ENCODE assay signal across 11 cellular contexts in genomic region chr3:11583638-11584046, GRCh38.
DNase-seq lines count a peak whose midpoint lies in the region; ATAC-seq, FAIRE-seq and TF ChIP-seq lines count a peak whose summit lies in the region.
"Had no signal": no experiment of that assay in that cellular context is flagged by ENCODE, and none has a peak within 500 bp of the region (broad histone marks: within the 10 kb centered on the region; RNA-seq: fewer than 3 reads in every experiment).

No MANE protein-coding gene starts in this region.

- intact Hi-C loops in OCI-LY7 (cut with micrococcal nuclease; ENCODE audit: unreplicated experiment): loop anchor here (10.0 kb wide), 1 partner anchor 61 kb away; the partner anchor contains the start of gene VGLL4
- intact Hi-C loops in dorsolateral prefrontal cortex (cut with DNase I): no loop called here
- intact Hi-C loops in thyroid gland (cut with DNase I): no loop called here

- peaks cover 32% of the 10 kb centered on the region for H3K4me1 ChIP-seq in OCI-LY7 (ENCODE audit: insufficient read depth, low read length, poor library complexity, severe bottlenecking)
- peaks cover 39% of the 10 kb centered on the region for H3K4me1 ChIP-seq in mesodermal cell (ENCODE audit: control insufficient read depth, insufficient read depth, low read length, poor library complexity, severe bottlenecking)
- peaks cover 35 to 44% of the 10 kb centered on the region in 2 donors for H3K4me1 ChIP-seq in thyroid gland

- CTCF ChIA-PET in OCI-LY7 (lab: Charles Lee; ENCODE audit: unreplicated experiment): no interaction called here

- peaks cover 69% of the 10 kb centered on the region for H3K79me2 ChIP-seq in OCI-LY7 (ENCODE audit: insufficient read depth, low read depth, low read length)

- 66 to 78% methylated on average over 8 of the region's 10 CpGs for WGBS in mesodermal cell (ENCODE audit: insufficient coverage in 2 of 2), 2 experiments
- WGBS in thyroid gland, 2 donors: 68 to 80% methylated on average over 10 of the region's 10 CpGs

- FAIRE-seq in urothelium cell line (lab: Jason Lieb, UNC): no peak

- no peak for ATAC-seq in HG03159 (IDR thresholded peaks at IDR 0.05; ENCODE audit: unreplicated experiment)

- peaks cover 41% of the 10 kb centered on the region for H4K20me1 ChIP-seq in OCI-LY7 (ENCODE audit: insufficient read depth, low read length)

- no peak for TF ChIP-seq CTCF in OCI-LY7 (conservative IDR thresholded peaks at IDR 0.05; ENCODE audit: low read length)
- TF ChIP-seq CTCF in dorsolateral prefrontal cortex (IDR thresholded peaks at IDR 0.05 in 54 of 56, conservative IDR thresholded peaks at IDR 0.05 in 2 of 56; ENCODE audit: low read depth in 1 of 56, partially characterized antibody in 56 of 56): no peak
- no peak for TF ChIP-seq CTCF in thyroid gland (IDR thresholded peaks at IDR 0.05)

- H2AFZ ChIP-seq in OCI-LY7 (ENCODE audit: low read length): no peak overlapping the region

- H3K4me2 ChIP-seq in OCI-LY7 (ENCODE audit: low read length): peak overlapping the region; percentile 78

- H3K4me3 ChIP-seq in OCI-LY7 (ENCODE audit: low read depth, low read length, poor library complexity, severe bottlenecking) (no peak overlapping the region), dorsolateral prefrontal cortex (no peak overlapping the region), mesodermal cell (ENCODE audit: extremely low read depth, insufficient read depth, low read length, poor library complexity, severe bottlenecking) (no peak overlapping the region), thyroid gland (replicated peaks in 1 of 3) (no peak overlapping the region)

- H3K9me3 ChIP-seq in OCI-LY7 (ENCODE audit: low read length): no peaks in the 10 kb centered on the region
- no peaks in the 10 kb centered on the region for H3K9me3 ChIP-seq in mesodermal cell (ENCODE audit: control insufficient read depth, low read length)
- no peaks in the 10 kb centered on the region for H3K9me3 ChIP-seq in thyroid gland

- no TSS peak for BruUV-seq in OCI-LY7 (replicated peaks; lab: Mats Ljungman, UMichigan)

- POLR2A ChIA-PET in OCI-LY7 (lab: Charles Lee): interaction anchor here (0.9 kb wide), 1 partner anchor 42 kb away, joined by 3 read pairs; no protein-coding TSS in a partner anchor

- no peak for TF ChIP-seq POLR2A in thyroid gland (IDR thresholded peaks at IDR 0.05)

- DNase-seq in OCI-LY7 (ENCODE audit: low spot score) (no peak), dorsolateral prefrontal cortex (peak in 1 of 10 donors; percentile 8), thyroid gland (no peak), urothelium cell line (ENCODE audit: low spot score) (no peak), NCI-H187 treated with DMSO at 0.1 percent for 48 hours (lab: John Stamatoyannopoulos, UW) (no peak)
- DNase-seq: activated T-cell treated with anti-CD3 and anti-CD28 coated beads for 4 hours, cerebellar nuclear complex, DND-41, immature natural killer cell had no signal

- H3K36me3 ChIP-seq in OCI-LY7 (ENCODE audit: insufficient read depth, low read length) (peaks cover 19% of the 10 kb centered on the region; the same call in 1 of the 2 replicates), mesodermal cell (ENCODE audit: control insufficient read depth, insufficient read depth, low read length) (peaks cover 50% of the 10 kb centered on the region), thyroid gland (no peaks in the 10 kb centered on the region)

- H3K27me3 ChIP-seq in dorsolateral prefrontal cortex: no peaks in the 10 kb centered on the region
- no peaks in the 10 kb centered on the region for H3K27me3 ChIP-seq in thyroid gland

- H3K9me2 ChIP-seq in OCI-LY7 (ENCODE audit: insufficient read depth, low read length): no peaks in the 10 kb centered on the region

- H3K27ac ChIP-seq in OCI-LY7 (ENCODE audit: low read depth, low read length, poor library complexity, severe bottlenecking): no peak overlapping the region
- peak overlapping the region in 49 of 59 donors; percentile 2 to 96 (median 89) for H3K27ac ChIP-seq in dorsolateral prefrontal cortex
- peak overlapping the region; percentile 83 for H3K27ac ChIP-seq in mesodermal cell (ENCODE audit: low read depth, low read length, severe bottlenecking)
- H3K27ac ChIP-seq in thyroid gland: peak overlapping the region in 2 of 3 donors; percentile 68 to 86
